In the genomic region with DNA sequence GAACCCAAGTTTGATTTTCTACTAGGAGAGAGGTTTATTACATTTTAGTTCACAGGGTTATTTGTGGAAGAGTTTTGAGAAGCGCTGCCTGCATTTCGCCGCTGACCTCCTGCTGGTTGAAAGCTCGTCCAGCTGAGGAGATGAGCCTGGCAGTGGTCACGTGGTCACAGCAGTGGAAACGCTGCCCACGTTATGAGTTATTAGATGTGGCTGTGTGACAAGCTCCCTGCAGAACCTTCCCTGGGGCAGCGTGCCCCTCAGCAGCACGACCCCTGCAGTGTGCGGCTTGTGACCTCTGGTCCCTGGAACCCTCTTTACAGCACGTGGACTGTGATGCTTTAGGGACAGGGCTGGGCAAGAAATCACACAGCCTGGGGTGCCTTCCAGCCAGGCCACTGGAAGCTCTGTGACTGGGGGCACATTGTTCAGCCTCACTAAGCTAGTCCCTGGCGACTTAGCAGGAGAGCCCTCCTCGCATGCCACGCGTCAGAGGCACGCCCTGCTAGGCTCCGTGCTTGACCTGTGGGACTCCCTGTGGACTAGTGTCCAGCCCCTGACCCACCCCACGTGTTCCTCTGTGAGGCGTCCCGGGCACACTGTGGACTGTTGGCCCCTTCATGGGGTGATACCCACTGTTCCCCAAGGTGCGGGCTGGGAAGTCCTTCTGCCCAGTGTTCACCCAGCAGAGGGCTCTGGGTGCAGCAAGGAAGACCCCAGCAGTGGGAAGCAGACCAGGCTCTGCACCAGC, we compare ENCODE assay signal across 28 cellular contexts.
DNase-seq lines count a peak whose midpoint lies in the region; ATAC-seq and TF ChIP-seq lines count a peak whose summit lies in the region.
"Had no signal": no experiment of that assay in that cellular context is flagged by ENCODE, and none has a peak within 500 bp of the region (broad histone marks: within the 10 kb centered on the region; RNA-seq: fewer than 3 reads in every experiment).

No MANE protein-coding gene starts in this region.

- H3K27me3 ChIP-seq in BLaER1 = no peaks in the 10 kb centered on the region
- H3K27me3 ChIP-seq: BE2C, colonic mucosa, ovary had no signal

- no peaks in the 10 kb centered on the region for H3K9me3 Mint-ChIP-seq in activated T-helper 17 cell treated with anti-CD3 and anti-CD28 coated beads, Interleukin-2, amount 50 U/mL, for 72 hours
- no peaks in the 10 kb centered on the region for H3K9me3 Mint-ChIP-seq in progenitor cell of endocrine pancreas (ENCODE audit: low read depth)
- H3K9me3 Mint-ChIP-seq: activated CD4-positive, alpha-beta memory T cell treated with anti-CD3 and anti-CD28 coated beads for 36 hours; activated naive CD4-positive, alpha-beta T cell treated with anti-CD3 and anti-CD28 coated beads, Interleukin-2, amount 50 U/mL, for 24 hours; naive thymus-derived CD8-positive, alpha-beta T cell; stimulated activated naive CD8-positive, alpha-beta T cell treated with anti-CD3 and anti-CD28 coated beads, Interleukin-15, Interleukin-2, amounts not matched to agents 100 ng/mL and 50 ng/mL, for 24 hours; T-helper 2 cell treated with Interferon-gamma antibody and Interleukin-4, amounts not matched to agents 5 μg/mL and 100 μg/mL, for 36 hours had no signal

- peaks cover 36% of the 10 kb centered on the region for H3K36me3 Mint-ChIP-seq in activated T-helper 17 cell treated with anti-CD3 and anti-CD28 coated beads, Interleukin-2, amount 50 U/mL, for 72 hours (ENCODE audit: low read depth)
- H3K36me3 Mint-ChIP-seq in progenitor cell of endocrine pancreas (ENCODE audit: insufficient read depth) = peaks cover 9% of the 10 kb centered on the region

- peak overlapping the region; percentile 41; the same call in 1 of the 2 replicates for H3K27ac ChIP-seq in BLaER1
- H3K27ac ChIP-seq: colonic mucosa, thoracic aorta had no signal

- no peaks in the 10 kb centered on the region for H3K9me3 ChIP-seq in BLaER1
- H3K9me3 ChIP-seq: BE2C, colonic mucosa, ovary, thoracic aorta had no signal

- H3K36me3 ChIP-seq in BLaER1 = peaks cover 30% of the 10 kb centered on the region; the same call in 1 of the 2 replicates
- H3K36me3 ChIP-seq: BE2C, colonic mucosa, ovary, thoracic aorta had no signal

- H3K4me2 ChIP-seq in BLaER1 = peak overlapping the region; percentile 50

- peaks cover 5% of the 10 kb centered on the region for H3K4me1 Mint-ChIP-seq in activated T-helper 17 cell treated with anti-CD3 and anti-CD28 coated beads, Interleukin-2, amount 50 U/mL, for 72 hours
- peaks cover 14% of the 10 kb centered on the region for H3K4me1 Mint-ChIP-seq in progenitor cell of endocrine pancreas (ENCODE audit: low read depth)

- H3K4me3 ChIP-seq in BLaER1 (no peak overlapping the region), fibroblast of villous mesenchyme (ENCODE audit: low read depth, low read length) (peak overlapping the region; percentile 35)
- H3K4me3 ChIP-seq: colonic mucosa, GM12878, lung, ovary, thoracic aorta had no signal

- no peak for ATAC-seq in activated T-helper 17 cell treated with anti-CD3 and anti-CD28 coated beads, Interleukin-2, amount 50 U/mL, for 72 hours (replicated peaks)
- ATAC-seq: GM12878; naive thymus-derived CD8-positive, alpha-beta T cell had no signal

- H4K20me1 ChIP-seq in BLaER1 = peaks cover 36% of the 10 kb centered on the region; the same call in 1 of the 2 replicates

- no peak overlapping the region for H3K4me3 Mint-ChIP-seq in activated T-helper 17 cell treated with anti-CD3 and anti-CD28 coated beads, Interleukin-2, amount 50 U/mL, for 72 hours
- H3K4me3 Mint-ChIP-seq in progenitor cell of endocrine pancreas (ENCODE audit: low read depth) = no peak overlapping the region
- H3K4me3 Mint-ChIP-seq: activated CD4-positive, alpha-beta memory T cell treated with anti-CD3 and anti-CD28 coated beads for 36 hours; activated naive CD4-positive, alpha-beta T cell treated with anti-CD3 and anti-CD28 coated beads, Interleukin-2, amount 50 U/mL, for 24 hours; naive thymus-derived CD8-positive, alpha-beta T cell; stimulated activated naive CD8-positive, alpha-beta T cell treated with anti-CD3 and anti-CD28 coated beads, Interleukin-15, Interleukin-2, amounts not matched to agents 100 ng/mL and 50 ng/mL, for 24 hours; T-helper 2 cell treated with Interferon-gamma antibody and Interleukin-4, amounts not matched to agents 5 μg/mL and 100 μg/mL, for 36 hours had no signal

- peak overlapping the region; percentile 46 for H3K27ac Mint-ChIP-seq in activated T-helper 17 cell treated with anti-CD3 and anti-CD28 coated beads, Interleukin-2, amount 50 U/mL, for 72 hours
- H3K27ac Mint-ChIP-seq in progenitor cell of endocrine pancreas = peak overlapping the region; percentile 11
- H3K27ac Mint-ChIP-seq: activated CD4-positive, alpha-beta memory T cell treated with anti-CD3 and anti-CD28 coated beads for 36 hours; activated naive CD4-positive, alpha-beta T cell treated with anti-CD3 and anti-CD28 coated beads, Interleukin-2, amount 50 U/mL, for 24 hours; T-helper 2 cell treated with Interferon-gamma antibody and Interleukin-4, amounts not matched to agents 5 μg/mL and 100 μg/mL, for 36 hours had no signal

- no peaks in the 10 kb centered on the region for H3K27me3 Mint-ChIP-seq in activated T-helper 17 cell treated with anti-CD3 and anti-CD28 coated beads, Interleukin-2, amount 50 U/mL, for 72 hours
- no peaks in the 10 kb centered on the region for H3K27me3 Mint-ChIP-seq in progenitor cell of endocrine pancreas
- H3K27me3 Mint-ChIP-seq: activated CD4-positive, alpha-beta memory T cell treated with anti-CD3 and anti-CD28 coated beads for 36 hours; activated naive CD4-positive, alpha-beta T cell treated with anti-CD3 and anti-CD28 coated beads, Interleukin-2, amount 50 U/mL, for 24 hours; naive thymus-derived CD8-positive, alpha-beta T cell; stimulated activated naive CD8-positive, alpha-beta T cell treated with anti-CD3 and anti-CD28 coated beads, Interleukin-15, Interleukin-2, amounts not matched to agents 100 ng/mL and 50 ng/mL, for 24 hours had no signal

- peak; percentile 76 for DNase-seq in fibroblast of villous mesenchyme (ENCODE audit: low read depth)
- DNase-seq in progenitor cell of endocrine pancreas (ENCODE audit: low spot score, unreplicated experiment) = no peak
- DNase-seq in NCI-H748 (lab: John Stamatoyannopoulos, UW; ENCODE audit: unreplicated experiment) = no peak
- DNase-seq in GM10266 (ENCODE audit: extremely low spot score) = no peak
- no peak for DNase-seq in pons (ENCODE audit: low spot score)
- no peak for DNase-seq in SHP77 treated with DMSO at 0.1 percent for 48 hours (lab: John Stamatoyannopoulos, UW)
- DNase-seq: activated CD4-positive, alpha-beta memory T cell treated with anti-CD3 and anti-CD28 coated beads for 36 hours; activated CD4-positive, alpha-beta T cell treated with anti-CD3 and anti-CD28 coated beads for 1 hour; activated CD8-positive, alpha-beta memory T cell treated with anti-CD3 and anti-CD28 coated beads, Interleukin-2, amount 50 U/mL, for 48 hours; amygdala; BE2C; colonic mucosa; effector CD8-positive, alpha-beta T cell; kidney glomerular epithelial cell; naive thymus-derived CD8-positive, alpha-beta T cell; NCI-H446 treated with DMSO at 0.1 percent for 48 hours; NCI-H82; small intestine; stimulated activated CD4-positive, alpha-beta T cell treated with anti-CD3 and anti-CD28 coated beads, Interleukin-1b, Interleukin-23, amount 100 ng/mL, for 48 hours had no signal

- no peak for TF ChIP-seq CTCF in fibroblast of villous mesenchyme (IDR thresholded peaks at IDR 0.05; ENCODE audit: insufficient read depth, low read depth, low read length)
- no peak for TF ChIP-seq CTCF in progenitor cell of endocrine pancreas (IDR thresholded peaks at IDR 0.05; ENCODE audit: unreplicated experiment)
- TF ChIP-seq CTCF in GM10266 (IDR thresholded peaks at IDR 0.05; ENCODE audit: control insufficient read depth, insufficient read depth, low read depth, missing control alignments) = no peak

- no peak overlapping the region for H3K9ac ChIP-seq in BLaER1

- peaks cover 27% of the 10 kb centered on the region for H3K4me1 ChIP-seq in BLaER1
- H3K4me1 ChIP-seq: colonic mucosa had no signal
